In genomic region chr6:161226005-161226964, GRCh38 we compare ENCODE assay signal across 8 cellular contexts. TPM values are rescaled to one million over a fixed set of nuclear protein-coding genes. Genes with fewer than 3 reads are reported as not detected.
A peak's percentile ranks its signal among the peaks of the same experiment; 100 is the strongest.
DNase-seq lines count a peak whose midpoint lies in the region; ATAC-seq, FAIRE-seq and TF ChIP-seq lines count a peak whose summit lies in the region.

No MANE protein-coding gene starts in this region.

- no peaks in the 10 kb centered on the region for H3K27me3 Mint-ChIP-seq in activated CD4-positive, alpha-beta T cell treated with anti-CD3 and anti-CD28 coated beads, Interleukin-2, amount 10 ng/mL, durations not matched to agents 7 days and 5 days
- H3K27me3 Mint-ChIP-seq in Caco-2 (ENCODE audit: insufficient read depth, unreplicated experiment), result no peaks in the 10 kb centered on the region

- peak overlapping the region; percentile 92 for H2AFZ ChIP-seq in K562 (ENCODE audit: low read depth, low read length)

- peak; percentile 44 for DNase-seq in activated CD4-positive, alpha-beta T cell treated with anti-CD3 and anti-CD28 coated beads, Interleukin-2, amount 10 ng/mL, durations not matched to agents 7 days and 5 days
- DNase-seq in activated CD4-positive, alpha-beta T cell treated with anti-CD3 and anti-CD28 coated beads for 48 hours, result no peak
- DNase-seq in K562 (ENCODE audit: extremely low read depth in 1 of 4, low spot score in 3 of 4), result peak; percentile 91 to 96 (median 92)
- DNase-seq in stimulated activated effector memory CD8-positive, alpha-beta T cell treated with anti-CD3 and anti-CD28 coated beads, Interleukin-12 subunit alpha, Interleukin-12 subunit beta, amount 100 ng/mL, for 72 hours (ENCODE audit: low spot score in 2 of 2), result peak; percentile 25 to 59
- no peak for DNase-seq in NCI-H1105 (lab: John Stamatoyannopoulos, UW)
- no peak for DNase-seq in Caco-2

- BruUV-seq in K562 (replicated peaks; lab: Mats Ljungman, UMichigan) (no TSS peak), Caco-2 (replicated peaks; lab: Mats Ljungman, UMichigan) (no TSS peak)

- intact Hi-C loops in K562 (cut with micrococcal nuclease), result loop anchor here (5.0 kb wide), 1 partner anchor 234 kb away; the partner anchor contains the start of gene MAP3K4
- intact Hi-C loops in Caco-2 (cut with micrococcal nuclease; ENCODE audit: unreplicated experiment), result no loop called here

- peak overlapping the region; percentile 58 for H3K4me3 Mint-ChIP-seq in activated CD4-positive, alpha-beta T cell treated with anti-CD3 and anti-CD28 coated beads, Interleukin-2, amount 10 ng/mL, durations not matched to agents 7 days and 5 days
- peak overlapping the region; percentile 70 for H3K4me3 Mint-ChIP-seq in stimulated activated effector memory CD8-positive, alpha-beta T cell treated with anti-CD3 and anti-CD28 coated beads, Interleukin-12 subunit alpha, Interleukin-12 subunit beta, amount 100 ng/mL, for 72 hours
- H3K4me3 Mint-ChIP-seq in Caco-2 (ENCODE audit: unreplicated experiment), result no peak overlapping the region

- FAIRE-seq in K562 (lab: Jason Lieb, UNC), result peak; percentile 82

- ATAC-seq in HG03354 (IDR thresholded peaks at IDR 0.05; ENCODE audit: poor library complexity, severe bottlenecking, unreplicated experiment), result peak; percentile 40
- peak; percentile 80 for ATAC-seq in K562
- ATAC-seq in stimulated activated effector memory CD8-positive, alpha-beta T cell treated with anti-CD3 and anti-CD28 coated beads, Interleukin-12 subunit alpha, Interleukin-12 subunit beta, amount 100 ng/mL, for 72 hours, result peak; percentile 65
- no peak for ATAC-seq in HG03571 (IDR thresholded peaks at IDR 0.05; ENCODE audit: unreplicated experiment)

- H3K9me3 Mint-ChIP-seq in activated CD4-positive, alpha-beta T cell treated with anti-CD3 and anti-CD28 coated beads, Interleukin-2, amount 10 ng/mL, durations not matched to agents 7 days and 5 days, result no peaks in the 10 kb centered on the region
- H3K9me3 Mint-ChIP-seq in stimulated activated effector memory CD8-positive, alpha-beta T cell treated with anti-CD3 and anti-CD28 coated beads, Interleukin-12 subunit alpha, Interleukin-12 subunit beta, amount 100 ng/mL, for 72 hours, result peaks cover 4% of the 10 kb centered on the region
- H3K9me3 Mint-ChIP-seq in Caco-2 (ENCODE audit: unreplicated experiment), result peaks cover 11% of the 10 kb centered on the region

- TF ChIP-seq EP300 in K562 (IDR thresholded peaks at IDR 0.05; ENCODE audit: low read length), result peak; percentile 81; the same call in 1 of the 2 replicates

- TF ChIP-seq CTCF in K562 (IDR thresholded peaks at IDR 0.05 in 2 of 3, conservative IDR thresholded peaks at IDR 0.05 in 1 of 3; ENCODE audit: insufficient read depth in 2 of 3, low read depth in 1 of 3, low read length in 3 of 3), result peak in 1 of 3 experiments; percentile 19; a peak in 1 of 6 replicates
- no peak for TF ChIP-seq CTCF in Caco-2 (IDR thresholded peaks at IDR 0.05; ENCODE audit: insufficient read depth in 1 of 2, low read depth in 1 of 2, low read length in 1 of 2, severe bottlenecking in 1 of 2, unreplicated experiment in 1 of 2)

- no peaks in the 10 kb centered on the region for H3K9me1 ChIP-seq in K562 (ENCODE audit: control insufficient read depth, insufficient read depth, low read length)

- peaks cover 20 to 53% of the 10 kb centered on the region in 2 experiments for H3K4me1 ChIP-seq in K562 (replicated peaks in 1 of 2; ENCODE audit: control insufficient read depth in 2 of 2, insufficient read depth in 2 of 2, low read length in 2 of 2)
- no peaks in the 10 kb centered on the region for H3K4me1 ChIP-seq in Caco-2

- H3K4me1 Mint-ChIP-seq in activated CD4-positive, alpha-beta T cell treated with anti-CD3 and anti-CD28 coated beads, Interleukin-2, amount 10 ng/mL, durations not matched to agents 7 days and 5 days, result peaks cover 62% of the 10 kb centered on the region
- peaks cover 74% of the 10 kb centered on the region for H3K4me1 Mint-ChIP-seq in stimulated activated effector memory CD8-positive, alpha-beta T cell treated with anti-CD3 and anti-CD28 coated beads, Interleukin-12 subunit alpha, Interleukin-12 subunit beta, amount 100 ng/mL, for 72 hours
- peaks cover 14% of the 10 kb centered on the region for H3K4me1 Mint-ChIP-seq in Caco-2 (ENCODE audit: low read depth, unreplicated experiment)

- peaks cover 5% of the 10 kb centered on the region; the same call in 2 of the 3 replicates for H3K36me3 ChIP-seq in K562 (ENCODE audit: control insufficient read depth, insufficient read depth, low read length)
- H3K36me3 ChIP-seq in Caco-2 (ENCODE audit: control insufficient read depth, insufficient read depth, low read length), result no peaks in the 10 kb centered on the region

- no peaks in the 10 kb centered on the region for H4K20me1 ChIP-seq in K562 (replicated peaks; ENCODE audit: control insufficient read depth, insufficient read depth, low read length)

- in situ Hi-C loops in K562 (cut with MboI), result no loop called here

- H3K9me3 ChIP-seq in K562 (replicated peaks; ENCODE audit: control insufficient read depth, insufficient read depth, low read depth, low read length), result peaks cover 14% of the 10 kb centered on the region
- no peaks in the 10 kb centered on the region for H3K9me3 ChIP-seq in Caco-2

- H3K9ac ChIP-seq in K562 (ENCODE audit: insufficient read depth in 1 of 2, low read depth in 2 of 2, low read length in 2 of 2), result peak overlapping the region; percentile 62 to 83; a peak in 3 of 4 replicates

- peak overlapping the region; percentile 89 for H3K27ac ChIP-seq in K562 (ENCODE audit: extremely low read depth, low read depth, low read length)

- POLR2A ChIA-PET in activated CD4-positive, alpha-beta T cell treated with anti-CD3 and anti-CD28 coated beads, Interleukin-2, amount 10 ng/mL, durations not matched to agents 7 days and 5 days (lab: Charles Lee), result no interaction called here
- POLR2A ChIA-PET in K562 (lab: Yijun Ruan, JAX) (interaction anchor here (0.5 to 4.4 kb wide), 13 partner anchors 10 to 134 kb away, joined by 3 to 45 read pairs (median 4); partner anchors contain the start of gene AGPAT4), Caco-2 (lab: Charles Lee) (no interaction called here)

- WGBS in K562 (ENCODE audit: insufficient coverage, low coverage, missing lambda C conversion rate), result 4% methylated on average over 8 of the region's 8 CpGs

- H3K79me2 ChIP-seq in K562 (ENCODE audit: control insufficient read depth, insufficient read depth, low read length), result no peaks in the 10 kb centered on the region

- CTCF ChIA-PET in activated CD4-positive, alpha-beta T cell treated with anti-CD3 and anti-CD28 coated beads, Interleukin-2, amount 10 ng/mL, durations not matched to agents 7 days and 5 days (lab: Charles Lee), result interaction anchor here (1.0 kb wide), 1 partner anchor 27 kb away, joined by 4 read pairs; no protein-coding TSS in a partner anchor
- CTCF ChIA-PET in K562 (lab: Yijun Ruan, JAX; ENCODE audit: low intra/inter-chr PET ratio), result interaction anchor here (0.6 kb wide), 1 partner anchor 436 kb away, joined by 4 read pairs; no protein-coding TSS in a partner anchor
- CTCF ChIA-PET in Caco-2 (lab: Charles Lee), result no interaction called here

- peak; percentile 50; the same call in 1 of the 2 replicates for TF ChIP-seq POLR2A in K562 (conservative IDR thresholded peaks at IDR 0.05)

- no peaks in the 10 kb centered on the region for H3K27me3 ChIP-seq in K562 (ENCODE audit: control insufficient read depth in 2 of 2, insufficient read depth in 2 of 2, low read length in 2 of 2)
- H3K27me3 ChIP-seq in Caco-2 (replicated peaks; ENCODE audit: control insufficient read depth, insufficient read depth, low read length), result no peaks in the 10 kb centered on the region

- peaks cover 17% of the 10 kb centered on the region for H3K36me3 Mint-ChIP-seq in activated CD4-positive, alpha-beta T cell treated with anti-CD3 and anti-CD28 coated beads, Interleukin-2, amount 10 ng/mL, durations not matched to agents 7 days and 5 days (ENCODE audit: low read depth)
- H3K36me3 Mint-ChIP-seq in stimulated activated effector memory CD8-positive, alpha-beta T cell treated with anti-CD3 and anti-CD28 coated beads, Interleukin-12 subunit alpha, Interleukin-12 subunit beta, amount 100 ng/mL, for 72 hours, result peaks cover 15% of the 10 kb centered on the region
- H3K36me3 Mint-ChIP-seq in Caco-2 (ENCODE audit: insufficient read depth, unreplicated experiment), result no peaks in the 10 kb centered on the region

- H3K27ac Mint-ChIP-seq in activated CD4-positive, alpha-beta T cell treated with anti-CD3 and anti-CD28 coated beads, Interleukin-2, amount 10 ng/mL, durations not matched to agents 7 days and 5 days, result peak overlapping the region; percentile 94
- H3K27ac Mint-ChIP-seq in stimulated activated effector memory CD8-positive, alpha-beta T cell treated with anti-CD3 and anti-CD28 coated beads, Interleukin-12 subunit alpha, Interleukin-12 subunit beta, amount 100 ng/mL, for 72 hours, result peak overlapping the region; percentile 94
- H3K27ac Mint-ChIP-seq in Caco-2 (ENCODE audit: unreplicated experiment), result no peak overlapping the region

- H3K4me3 ChIP-seq in K562, result peak overlapping the region; percentile 0; the same call in 1 of the 2 replicates
- H3K4me3 ChIP-seq in Caco-2 (ENCODE audit: low read depth, low read length), result no peak overlapping the region

- peak overlapping the region; percentile 83 for H3K4me2 ChIP-seq in K562 (ENCODE audit: insufficient read depth, low read length)

- peak; percentile 2 to 14; a peak in 2 of 4 replicates for TF ChIP-seq RAD21 in K562 (CRISPR knock-in tag; conservative IDR thresholded peaks at IDR 0.05 in 1 of 2, IDR thresholded peaks at IDR 0.05 in 1 of 2)

TF ChIP-seq in K562, 482 proteins besides CTCF, POLR2A, EP300 and RAD21 (continues in another document):
- no peak for TF ChIP-seq TAF7 (tag; IDR thresholded peaks at IDR 0.05)

RNA-seq across cellular contexts. Expression of gene AGPAT4, which starts 47.6 kb away (rescaled TPM):
- total RNA-seq in activated CD4-positive, alpha-beta T cell treated with anti-CD3 and anti-CD28 coated beads, Interleukin-2, amount 10 ng/mL, durations not matched to agents 7 days and 5 days, result 1 to 10 TPM; 8.5 to 8.8 TPM
- total RNA-seq in K562 (2011; cell fraction: chromatin; rRNA removed; ENCODE audit: low replicate concordance), result 90.5 and 109 TPM in 2 replicates
- 65.2 and 67.4 TPM in 2 replicates for total RNA-seq in K562 (2011; cell fraction: nucleolus; rRNA removed)
- 60.1 and 75.0 TPM in 2 replicates for total RNA-seq in K562 (2011; cell fraction: nucleoplasm; rRNA removed)
- 4.5 and 6.7 TPM in 2 replicates for total RNA-seq in K562 (2014; rRNA removed)
- 7.1 and 7.9 TPM in 2 replicates for total RNA-seq in K562 (2014; rRNA removed; fragmentation: Illumina TruSeq; extraction: Trizol)
- total RNA-seq in K562 (2015; rRNA removed; fragmentation: Illumina TruSeq; extraction: Trizol), result 5.0 and 5.6 TPM in 2 replicates
- total RNA-seq in K562 (2021), result 9.2 and 9.7 TPM in 2 replicates
- polyA plus RNA-seq in K562 (2011; rRNA removed), result 15.0 and 17.0 TPM in 2 replicates
- 9.2 and 14.2 TPM in 2 replicates for polyA plus RNA-seq in K562 (2011; cell fraction: cytosol; rRNA removed)
- 62.4 and 68.7 TPM in 2 replicates for polyA plus RNA-seq in K562 (2011; cell fraction: nucleus; rRNA removed)
- polyA plus RNA-seq in K562 (2012), result 5.3 and 8.6 TPM in 2 replicates
- 5.6 and 5.7 TPM in 2 replicates for polyA plus RNA-seq in K562 (2014; fragmentation: Illumina TruSeq; extraction: Trizol)
- 1 to 10 TPM; 2.2 to 3.4 TPM for polyA plus RNA-seq in K562 (2014; fragmentation: Nextera tagmentation; extraction: Ambion mirVana)
- 7.2 and 7.3 TPM in 2 replicates for polyA plus RNA-seq in K562 (2014; rRNA removed)
- polyA minus RNA-seq in K562 (2011; rRNA and poly(A)+ RNA removed), result 31.8 and 34.7 TPM in 2 replicates
- polyA minus RNA-seq in K562 (2011; cell fraction: cytosol; rRNA and poly(A)+ RNA removed), result 6.3 and 8.8 TPM in 2 replicates
- 36.2 and 58.6 TPM in 2 replicates for polyA minus RNA-seq in K562 (2011; cell fraction: nucleus; rRNA and poly(A)+ RNA removed)
- total RNA-seq in Caco-2 (2022), result 9.2 and 12.0 TPM in 2 replicates

Comparison
In these comparisons a context has a peak if more than half of its experiments do, and no peak if none do; other contexts are left out.
1. DNase-seq: peak in activated CD4-positive, alpha-beta T cell treated with anti-CD3 and anti-CD28 coated beads, Interleukin-2, amount 10 ng/mL, durations not matched to agents 7 days and 5 days (single experiment), K562 (4 of 4) and stimulated activated effector memory CD8-positive, alpha-beta T cell treated with anti-CD3 and anti-CD28 coated beads, Interleukin-12 subunit alpha, Interleukin-12 subunit beta, amount 100 ng/mL, for 72 hours (2 of 2); none in activated CD4-positive, alpha-beta T cell treated with anti-CD3 and anti-CD28 coated beads for 48 hours (single experiment), NCI-H1105 (single experiment) and Caco-2 (0 of 2).